ENCODE assay signal across 16 cellular contexts in genomic region chr14:70391493-70392391, GRCh38.
"Had no signal": no experiment of that assay in that cellular context is flagged by ENCODE, and none has a peak within 500 bp of the region (broad histone marks: within the 10 kb centered on the region; RNA-seq: fewer than 3 reads in every experiment).

No MANE protein-coding gene starts in this region.

- H3K4me3 Mint-ChIP-seq: activated B cell treated with CpG ODN at 0.5 μM for 24 hours; activated CD4-positive, alpha-beta T cell treated with anti-CD3 and anti-CD28 coated beads, Interleukin-2, amount 10 ng/mL, durations not matched to agents 24 days and 14 days; activated naive CD8-positive, alpha-beta T cell; activated T-cell treated with anti-CD3 and anti-CD28 coated beads, Interleukin-2, amount 50 U/mL, for 72 hours; naive B cell; stimulated activated memory B cell treated with anti-CD40 and anti-IgM and Interleukin-4, amounts not matched to agents 10 μg/mL and 1 μg/mL and 100 μg/mL, for 72 hours; T-helper 1 cell treated with Interleukin-12 subunit alpha and Interleukin-12 subunit beta and Interleukin-4 antibody, amounts not matched to agents 30 μg/mL and 1 μg/mL, for 36 hours had no signal

- H3K27me3 Mint-ChIP-seq: activated B cell treated with CpG ODN at 0.5 μM for 24 hours; activated CD4-positive, alpha-beta T cell treated with anti-CD3 and anti-CD28 coated beads, Interleukin-2, amount 10 ng/mL, durations not matched to agents 24 days and 14 days; activated naive CD8-positive, alpha-beta T cell; naive B cell; stimulated activated memory B cell treated with anti-CD40 and anti-IgM and Interleukin-4, amounts not matched to agents 10 μg/mL and 1 μg/mL and 100 μg/mL, for 72 hours had no signal

- DNase-seq: activated B cell treated with CpG ODN at 0.5 μM for 24 hours; activated CD4-positive, alpha-beta T cell treated with anti-CD3 and anti-CD28 coated beads, Interleukin-2, amount 10 ng/mL, durations not matched to agents 24 days and 14 days; activated CD8-positive, alpha-beta memory T cell treated with anti-CD3 and anti-CD28 coated beads, Interleukin-2, amount 50 U/mL, for 48 hours; activated gamma-delta T cell; activated T-cell treated with anti-CD3 and anti-CD28 coated beads, Interleukin-2, amount 50 U/mL, for 72 hours; amniotic stem cell; esophagus squamous epithelium; hypothalamus; mesenchymal stem cell; naive B cell; retina; tibial artery had no signal

- H3K4me1 ChIP-seq: tibial artery had no signal

- H3K27ac Mint-ChIP-seq: activated B cell treated with CpG ODN at 0.5 μM for 24 hours; activated CD4-positive, alpha-beta T cell treated with anti-CD3 and anti-CD28 coated beads, Interleukin-2, amount 10 ng/mL, durations not matched to agents 24 days and 14 days; activated naive CD8-positive, alpha-beta T cell; activated T-cell treated with anti-CD3 and anti-CD28 coated beads, Interleukin-2, amount 50 U/mL, for 72 hours; stimulated activated memory B cell treated with anti-CD40 and anti-IgM and Interleukin-4, amounts not matched to agents 10 μg/mL and 1 μg/mL and 100 μg/mL, for 72 hours; T-helper 1 cell treated with Interleukin-12 subunit alpha and Interleukin-12 subunit beta and Interleukin-4 antibody, amounts not matched to agents 30 μg/mL and 1 μg/mL, for 36 hours had no signal

- H3K27ac ChIP-seq: parathyroid adenoma, tibial artery had no signal

- ATAC-seq: activated T-cell treated with anti-CD3 and anti-CD28 coated beads, Interleukin-2, amount 50 U/mL, for 72 hours; stimulated activated memory B cell treated with anti-CD40 and anti-IgM and Interleukin-4, amounts not matched to agents 10 μg/mL and 1 μg/mL and 100 μg/mL, for 72 hours had no signal

- H3K4me1 Mint-ChIP-seq: activated B cell treated with CpG ODN at 0.5 μM for 24 hours; activated CD4-positive, alpha-beta T cell treated with anti-CD3 and anti-CD28 coated beads, Interleukin-2, amount 10 ng/mL, durations not matched to agents 24 days and 14 days had no signal

- H3K27me3 ChIP-seq: esophagus squamous epithelium, tibial artery had no signal

- H3K4me3 ChIP-seq: esophagus squamous epithelium, tibial artery had no signal

- H3K9me3 Mint-ChIP-seq: activated B cell treated with CpG ODN at 0.5 μM for 24 hours; activated T-cell treated with anti-CD3 and anti-CD28 coated beads, Interleukin-2, amount 50 U/mL, for 72 hours; stimulated activated memory B cell treated with anti-CD40 and anti-IgM and Interleukin-4, amounts not matched to agents 10 μg/mL and 1 μg/mL and 100 μg/mL, for 72 hours; T-helper 1 cell treated with Interleukin-12 subunit alpha and Interleukin-12 subunit beta and Interleukin-4 antibody, amounts not matched to agents 30 μg/mL and 1 μg/mL, for 36 hours had no signal

- H2AFZ ChIP-seq: parathyroid adenoma had no signal
